9 cellular contexts compared by ENCODE assay signal in the genomic region with DNA sequence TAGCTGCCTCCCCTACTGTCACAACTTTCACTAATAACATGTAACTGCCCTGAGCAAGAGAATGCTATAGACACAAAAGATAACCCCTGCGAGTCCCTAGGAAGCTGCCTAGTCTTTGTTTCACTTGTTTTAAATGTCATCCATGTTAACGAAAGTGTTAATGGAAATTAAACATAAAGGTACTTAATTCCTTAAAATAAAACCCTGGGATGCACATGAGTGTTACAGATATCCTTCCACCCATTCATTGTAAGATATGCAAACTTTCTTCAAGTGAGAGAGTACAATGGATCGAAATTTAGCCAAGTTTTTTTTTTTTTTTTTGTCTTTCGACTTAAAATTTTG. TPM values are rescaled to one million over a fixed set of nuclear protein-coding genes. Genes with fewer than 3 reads are reported as not detected.
A peak's percentile ranks its signal among the peaks of the same experiment; 100 is the strongest.
DNase-seq lines count a peak whose midpoint lies in the region; ATAC-seq lines count a peak whose summit lies in the region.
"Had no signal": no experiment of that assay in that cellular context is flagged by ENCODE, and none has a peak within 500 bp of the region (broad histone marks: within the 10 kb centered on the region; RNA-seq: fewer than 3 reads in every experiment).

No MANE protein-coding gene starts in this region.

- intact Hi-C loops in activated T-helper 2 cell treated with anti-CD3 and anti-CD28 coated beads, Interferon-gamma antibody, Interleukin-2, Interleukin-4, amounts not matched to agents 10 μg/mL and 5 μg/mL and 100 μg/mL, durations not matched to agents 14 hours and 24 hours and 36 hours (cut with micrococcal nuclease), result loop anchor here (5.0 kb wide), 1 partner anchor 250 kb away; the partner anchor contains the start of gene GTPBP10

- no peak overlapping the region for H3K4me3 Mint-ChIP-seq in activated T-helper 2 cell treated with anti-CD3 and anti-CD28 coated beads, Interferon-gamma antibody, Interleukin-2, Interleukin-4, amounts not matched to agents 10 μg/mL and 5 μg/mL and 100 μg/mL, durations not matched to agents 14 hours and 24 hours and 36 hours (ENCODE audit: low read depth)

- H3K27me3 Mint-ChIP-seq in activated T-helper 2 cell treated with anti-CD3 and anti-CD28 coated beads, Interferon-gamma antibody, Interleukin-2, Interleukin-4, amounts not matched to agents 10 μg/mL and 5 μg/mL and 100 μg/mL, durations not matched to agents 14 hours and 24 hours and 36 hours (ENCODE audit: low read depth), result peaks cover 62% of the 10 kb centered on the region

- peak; percentile 10 for DNase-seq in adipocyte (ENCODE audit: low read depth)
- DNase-seq in iris pigment epithelial cell (ENCODE audit: low read depth), result peak; percentile 11
- no peak for DNase-seq in T-helper 9 cell
- DNase-seq in activated T-helper 2 cell treated with anti-CD3 and anti-CD28 coated beads, Interferon-gamma antibody, Interleukin-2, Interleukin-4, amounts not matched to agents 10 μg/mL and 5 μg/mL and 100 μg/mL, durations not matched to agents 14 hours and 24 hours and 36 hours (ENCODE audit: low spot score), result no peak
- DNase-seq: NCI-H2107, occipital lobe had no signal

- H3K27ac ChIP-seq in HUES48 (ENCODE audit: low read depth, low read length), result no peak overlapping the region
- peak overlapping the region; percentile 67 for H3K27ac ChIP-seq in subcutaneous abdominal adipose tissue (ENCODE audit: low read depth, low read length)

- H3K9me3 Mint-ChIP-seq in activated T-helper 2 cell treated with anti-CD3 and anti-CD28 coated beads, Interferon-gamma antibody, Interleukin-2, Interleukin-4, amounts not matched to agents 10 μg/mL and 5 μg/mL and 100 μg/mL, durations not matched to agents 14 hours and 24 hours and 36 hours, result no peaks in the 10 kb centered on the region

- H3K4me3 ChIP-seq in HUES48 (ENCODE audit: low read depth, low read length), result peak overlapping the region; percentile 85
- peak overlapping the region; percentile 89 for H3K4me3 ChIP-seq in adipocyte (ENCODE audit: low read length)
- H3K4me3 ChIP-seq in subcutaneous abdominal adipose tissue (ENCODE audit: low read depth in 1 of 5, low read length in 5 of 5), result peak overlapping the region; percentile 77 to 91 (median 82)

- H3K36me3 ChIP-seq in HUES48 (ENCODE audit: control insufficient read depth, insufficient read depth, low read length) (no peaks in the 10 kb centered on the region), adipocyte (ENCODE audit: control insufficient read depth, insufficient read depth, low read length, severe bottlenecking) (no peaks in the 10 kb centered on the region), subcutaneous abdominal adipose tissue (ENCODE audit: control insufficient read depth in 5 of 5, insufficient read depth in 5 of 5, low read length in 5 of 5) (no peaks in the 10 kb centered on the region)

- H3K4me1 Mint-ChIP-seq in activated T-helper 2 cell treated with anti-CD3 and anti-CD28 coated beads, Interferon-gamma antibody, Interleukin-2, Interleukin-4, amounts not matched to agents 10 μg/mL and 5 μg/mL and 100 μg/mL, durations not matched to agents 14 hours and 24 hours and 36 hours (ENCODE audit: low read depth), result peaks cover 12% of the 10 kb centered on the region

- ATAC-seq in GM18498 (IDR thresholded peaks at IDR 0.05; ENCODE audit: unreplicated experiment), result no peak

- H3K27ac Mint-ChIP-seq in activated T-helper 2 cell treated with anti-CD3 and anti-CD28 coated beads, Interferon-gamma antibody, Interleukin-2, Interleukin-4, amounts not matched to agents 10 μg/mL and 5 μg/mL and 100 μg/mL, durations not matched to agents 14 hours and 24 hours and 36 hours, result no peak overlapping the region

- H3K9me3 ChIP-seq in HUES48 (ENCODE audit: control insufficient read depth, insufficient read depth, low read length), result no peaks in the 10 kb centered on the region
- no peaks in the 10 kb centered on the region for H3K9me3 ChIP-seq in adipocyte (ENCODE audit: control insufficient read depth, low read length)
- no peaks in the 10 kb centered on the region for H3K9me3 ChIP-seq in subcutaneous abdominal adipose tissue (ENCODE audit: control insufficient read depth in 5 of 5, low read length in 5 of 5)

- H3K27me3 ChIP-seq in HUES48 (ENCODE audit: control insufficient read depth, insufficient read depth, low read length) (peaks cover 13% of the 10 kb centered on the region), adipocyte (replicated peaks; ENCODE audit: control insufficient read depth, insufficient read depth, low read length) (no peaks in the 10 kb centered on the region), subcutaneous abdominal adipose tissue (ENCODE audit: control insufficient read depth in 5 of 5, insufficient read depth in 4 of 5, low read length in 5 of 5) (no peaks in the 10 kb centered on the region)

- H3K4me1 ChIP-seq in HUES48 (ENCODE audit: control insufficient read depth, insufficient read depth, low read length) (peaks cover 31% of the 10 kb centered on the region), adipocyte (ENCODE audit: control insufficient read depth, insufficient read depth, low read length) (peaks cover 42% of the 10 kb centered on the region), subcutaneous abdominal adipose tissue (ENCODE audit: control insufficient read depth in 5 of 5, insufficient read depth in 5 of 5, low read length in 5 of 5) (peaks cover 3 to 40% (median 35%) of the 10 kb centered on the region in 5 donors)

- H3K9ac ChIP-seq in HUES48 (ENCODE audit: low read depth, low read length), result no peak overlapping the region
- H3K9ac ChIP-seq in adipocyte (ENCODE audit: low read length), result peak overlapping the region; percentile 86
- peak overlapping the region; percentile 68 to 86 (median 72) for H3K9ac ChIP-seq in subcutaneous abdominal adipose tissue (ENCODE audit: low read length in 5 of 5)

- no peaks in the 10 kb centered on the region for H3K36me3 Mint-ChIP-seq in activated T-helper 2 cell treated with anti-CD3 and anti-CD28 coated beads, Interferon-gamma antibody, Interleukin-2, Interleukin-4, amounts not matched to agents 10 μg/mL and 5 μg/mL and 100 μg/mL, durations not matched to agents 14 hours and 24 hours and 36 hours (ENCODE audit: low read depth)

RNA-seq across cellular contexts. Expression of gene CDK14, which starts 1.4 kb away (rescaled TPM):
- total RNA-seq in activated T-helper 2 cell treated with anti-CD3 and anti-CD28 coated beads, Interferon-gamma antibody, Interleukin-2, Interleukin-4, amounts not matched to agents 10 μg/mL and 5 μg/mL and 100 μg/mL, durations not matched to agents 14 hours and 24 hours and 36 hours, result 2.1 and 2.2 TPM in 2 replicates

Comparison
In these comparisons a context has a peak if more than half of its experiments do, and no peak if none do; other contexts are left out.
1. DNase-seq: peak in adipocyte (single experiment) and iris pigment epithelial cell (single experiment); none in T-helper 9 cell (single experiment) and activated T-helper 2 cell treated with anti-CD3 and anti-CD28 coated beads, Interferon-gamma antibody, Interleukin-2, Interleukin-4, amounts not matched to agents 10 μg/mL and 5 μg/mL and 100 μg/mL, durations not matched to agents 14 hours and 24 hours and 36 hours (single experiment).
2. Peak in every context shown above with its lines, with median percentiles within 50 percentile points of each other: H3K4me3 ChIP-seq.